ENCODE assay signal across 8 cellular contexts in genomic region chr22:39311592-39312400, GRCh38. TPM values are rescaled to one million over a fixed set of nuclear protein-coding genes. Genes with fewer than 3 reads are reported as not detected.
DNase-seq lines count a peak whose midpoint lies in the region; ATAC-seq, FAIRE-seq and TF ChIP-seq lines count a peak whose summit lies in the region.

No MANE protein-coding gene starts in this region.

- POLR2A ChIA-PET in A549 (lab: Yijun Ruan, JAX), result interaction anchor here (0.7 to 3.4 kb wide), 3 partner anchors 8 to 177 kb away, joined by 3 to 33 read pairs (median 5); partner anchors contain the start of gene RPL3

- H3K27me3 ChIP-seq in endodermal cell (ENCODE audit: control insufficient read depth, insufficient read depth, low read length, poor library complexity, severe bottlenecking), result no peaks in the 10 kb centered on the region

- CTCF ChIA-PET in A549 (lab: Yijun Ruan, JAX), result interaction anchor here (0.7 to 4.6 kb wide), 21 partner anchors 8 to 217 kb away, joined by 3 to 96 read pairs (median 3); partner anchors contain the start of gene RPL3

- no peak overlapping the region for H3K4me3 Mint-ChIP-seq in endodermal cell

- no peak overlapping the region for H3K4me3 ChIP-seq in A549
- no peak overlapping the region for H3K4me3 ChIP-seq in endodermal cell (ENCODE audit: low read length)

- no peak overlapping the region for H3K9ac ChIP-seq in endodermal cell (ENCODE audit: extremely low read depth, low read length, poor library complexity, severe bottlenecking)

- intact Hi-C loops in posterior cingulate gyrus (cut with DNase I), result loop anchor here (10.0 kb wide), 1 partner anchor 437 kb away; the partner anchor contains the start of gene CBX6

- DNase-seq in A549 (ENCODE audit: low read depth in 1 of 2, low spot score in 1 of 2), result no peak
- DNase-seq in ELR (ENCODE audit: low read depth), result peak; percentile 65
- peak; percentile 80 for DNase-seq in endodermal cell
- no peak for DNase-seq in posterior cingulate gyrus
- no peak for DNase-seq in mesenteric fat pad (ENCODE audit: low spot score)
- DNase-seq in NCI-H2029 (lab: John Stamatoyannopoulos, UW), result no peak
- DNase-seq in cerebellum (ENCODE audit: low spot score), result no peak

- no peaks in the 10 kb centered on the region for H3K9me3 Mint-ChIP-seq in endodermal cell

- no peak for TF ChIP-seq RAD21 in A549 (conservative IDR thresholded peaks at IDR 0.05 in 1 of 2, IDR thresholded peaks at IDR 0.05 in 1 of 2)

- no peak overlapping the region for H3K4me2 ChIP-seq in A549

- peaks cover 24% of the 10 kb centered on the region for H3K4me1 Mint-ChIP-seq in endodermal cell

- H3K9me3 ChIP-seq in A549 (no peaks in the 10 kb centered on the region), endodermal cell (ENCODE audit: control insufficient read depth, low read length) (no peaks in the 10 kb centered on the region)

- ATAC-seq in A549, result peak; percentile 0; a peak in 3 of 6 replicates

- no peaks in the 10 kb centered on the region for H3K27me3 Mint-ChIP-seq in endodermal cell (ENCODE audit: insufficient read depth)

- H3K4me1 ChIP-seq in A549 (peaks cover 76% of the 10 kb centered on the region), endodermal cell (ENCODE audit: control insufficient read depth, insufficient read depth, low read length) (peaks cover 3% of the 10 kb centered on the region)

- H3K27ac Mint-ChIP-seq in endodermal cell, result peak overlapping the region; percentile 96

- 78% methylated on average over 12 of the region's 19 CpGs for whole genome bisulfite sequencing in A549 (ENCODE audit: missing lambda C conversion rate)
- WGBS in endodermal cell (ENCODE audit: insufficient coverage in 1 of 2, insufficient read length in 1 of 2), 2 experiments, result 91 to 94% methylated on average over 17 to 19 of the region's 19 CpGs

- peaks cover 54% of the 10 kb centered on the region for H3K36me3 ChIP-seq in endodermal cell (ENCODE audit: control insufficient read depth, insufficient read depth, low read length)

- TF ChIP-seq CTCF in A549 (IDR thresholded peaks at IDR 0.05) (no peak), endodermal cell (conservative IDR thresholded peaks at IDR 0.05) (no peak)

- TF ChIP-seq POLR2A in A549 (IDR thresholded peaks at IDR 0.05; ENCODE audit: low read length), result no peak

- H3K36me3 Mint-ChIP-seq in endodermal cell (ENCODE audit: low read depth), result peaks cover 69% of the 10 kb centered on the region

- no peak for TF ChIP-seq EP300 in A549 (IDR thresholded peaks at IDR 0.05)

- no peak for FAIRE-seq in A549 (lab: Jason Lieb, UNC)

- H3K27ac ChIP-seq in A549 (peak overlapping the region in 1 of 2 experiments; percentile 44; a peak in 2 of 6 replicates), endodermal cell (ENCODE audit: low read depth, low read length) (peak overlapping the region; percentile 19)

TF ChIP-seq in A549, 52 proteins besides CTCF, POLR2A, EP300 and RAD21:
- TF ChIP-seq POLR2AphosphoS2 (conservative IDR thresholded peaks at IDR 0.05; ENCODE audit: low read length) (peak; percentile 96), FOSB (CRISPR knock-in tag; IDR thresholded peaks at IDR 0.05) (peak; percentile 75; the same call in 1 of the 2 replicates), TFCP2L1 (CRISPR knock-in tag; IDR thresholded peaks at IDR 0.05) (peak; percentile 11; the same call in 1 of the 2 replicates), EHF (CRISPR knock-in tag; IDR thresholded peaks at IDR 0.05) (no peak), HDAC2 (IDR thresholded peaks at IDR 0.05) (no peak), NFE2L2 (conservative IDR thresholded peaks at IDR 0.05; ENCODE audit: low read length) (no peak), ZNF302 (CRISPR knock-in tag; IDR thresholded peaks at IDR 0.05) (no peak), HOXA7 (CRISPR knock-in tag; IDR thresholded peaks at IDR 0.05) (peak; percentile 81), TP53 (CRISPR knock-in tag; IDR thresholded peaks at IDR 0.05) (peak; percentile 25; the same call in 1 of the 2 replicates), JUN (IDR thresholded peaks at IDR 0.05) (peak in 1 of 2 experiments; percentile 53; a peak in 1 of 5 replicates), HEYL (CRISPR knock-in tag; IDR thresholded peaks at IDR 0.05) (no peak)
- TF ChIP-seq, protein P1, sequence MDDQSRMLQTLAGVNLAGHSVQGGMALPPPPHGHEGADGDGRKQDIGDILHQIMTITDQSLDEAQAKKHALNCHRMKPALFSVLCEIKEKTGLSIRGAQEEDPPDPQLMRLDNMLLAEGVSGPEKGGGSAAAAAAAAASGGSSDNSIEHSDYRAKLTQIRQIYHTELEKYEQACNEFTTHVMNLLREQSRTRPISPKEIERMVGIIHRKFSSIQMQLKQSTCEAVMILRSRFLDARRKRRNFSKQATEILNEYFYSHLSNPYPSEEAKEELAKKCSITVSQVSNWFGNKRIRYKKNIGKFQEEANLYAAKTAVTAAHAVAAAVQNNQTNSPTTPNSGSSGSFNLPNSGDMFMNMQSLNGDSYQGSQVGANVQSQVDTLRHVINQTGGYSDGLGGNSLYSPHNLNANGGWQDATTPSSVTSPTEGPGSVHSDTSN (IDR thresholded peaks at IDR 0.05), result peak; percentile 17; the same call in 1 of the 2 replicates
- TF ChIP-seq, protein P2, sequence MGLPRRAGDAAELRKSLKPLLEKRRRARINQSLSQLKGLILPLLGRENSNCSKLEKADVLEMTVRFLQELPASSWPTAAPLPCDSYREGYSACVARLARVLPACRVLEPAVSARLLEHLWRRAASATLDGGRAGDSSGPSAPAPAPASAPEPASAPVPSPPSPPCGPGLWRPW (IDR thresholded peaks at IDR 0.05), result no peak

TF ChIP-seq in PFSK-1, 5 proteins besides CTCF, POLR2A, EP300 and RAD21:
- TF ChIP-seq TAF1 (IDR thresholded peaks at IDR 0.05; ENCODE audit: borderline replicate concordance, insufficient read depth, low read length) (no peak), POLR2AphosphoS5 (IDR thresholded peaks at IDR 0.05; ENCODE audit: low read depth, low read length) (peak; percentile 52; the same call in 1 of the 2 replicates), REST (IDR thresholded peaks at IDR 0.05; ENCODE audit: insufficient read depth in 1 of 2, low read depth in 2 of 2, low read length in 2 of 2) (no peak), SIN3A (IDR thresholded peaks at IDR 0.05; ENCODE audit: borderline replicate concordance, insufficient read depth, low read length) (no peak)
TF ChIP-seq in PFSK-1: peak in this region for 1.

RNA-seq across cellular contexts. Expression of gene RPL3, which starts 7.6 kb away (rescaled TPM):
- polyA plus RNA-seq in A549 (2011; rRNA removed) (1,852 and 1,921 TPM in 2 replicates), A549 (2017; fragmentation: RNase III; extraction: RNeasy Plus Mini Kit Qiagen cat#74134 plus additional on column Dnase treatment) (1,908 to 2,151 TPM (median 1,965 TPM) in 3 replicates)
- 3,052 and 3,485 TPM in 2 replicates for polyA plus RNA-seq in A549 (2012; cell fraction: cytosol; rRNA removed)
- polyA plus RNA-seq in A549 (2012; cell fraction: nucleus; rRNA removed), result 1,995 and 2,105 TPM in 2 replicates
- 1,682 and 1,944 TPM in 2 replicates for polyA minus RNA-seq in A549 (2011; rRNA and poly(A)+ RNA removed)
- 3,373 TPM for polyA plus RNA-seq in PFSK-1 (2012; ENCODE audit: insufficient read length, low read depth)
- total RNA-seq in endodermal cell (1,000 to 10,000 TPM; 2,218 to 2,701 TPM), mesenteric fat pad (1,402 TPM), cerebellum (983 TPM)
- polyA plus RNA-seq in endodermal cell (2013, experiment 1 of 2), result 2,540 TPM
- polyA plus RNA-seq in endodermal cell (2013, experiment 2 of 2), result 2,353 TPM

RNA-seq across cellular contexts. Expression of gene SYNGR1, which starts 38.0 kb away (rescaled TPM):
- 6.7 and 7.9 TPM in 2 replicates for polyA plus RNA-seq in A549 (2011; rRNA removed)
- polyA plus RNA-seq in A549 (2012; cell fraction: cytosol; rRNA removed), result 27.4 and 39.6 TPM in 2 replicates
- polyA plus RNA-seq in A549 (2012; cell fraction: nucleus; rRNA removed), result 41.2 and 57.0 TPM in 2 replicates
- polyA plus RNA-seq in A549 (2017; fragmentation: RNase III; extraction: RNeasy Plus Mini Kit Qiagen cat#74134 plus additional on column Dnase treatment), result 10.9 to 14.5 TPM (median 11.7 TPM) in 3 replicates
- polyA minus RNA-seq in A549 (2011; rRNA and poly(A)+ RNA removed), result 2.6 and 5.5 TPM in 2 replicates
- 68.8 TPM for polyA plus RNA-seq in PFSK-1 (2012; ENCODE audit: insufficient read length, low read depth)
- 10 to 100 TPM; 19.0 to 36.3 TPM for total RNA-seq in endodermal cell
- 32.9 TPM for polyA plus RNA-seq in endodermal cell (2013, experiment 1 of 2)
- 28.3 TPM for polyA plus RNA-seq in endodermal cell (2013, experiment 2 of 2)
- 10.8 TPM for total RNA-seq in mesenteric fat pad
- 56.1 TPM for total RNA-seq in cerebellum

Comparison
In these comparisons a context has a peak if more than half of its experiments do, and no peak if none do; other contexts are left out.
1. DNase-seq: peak in ELR (single experiment) and endodermal cell (single experiment); none in A549 (0 of 2), posterior cingulate gyrus (0 of 10), mesenteric fat pad (single experiment), NCI-H2029 (single experiment) and cerebellum (single experiment).